In the genomic region with DNA sequence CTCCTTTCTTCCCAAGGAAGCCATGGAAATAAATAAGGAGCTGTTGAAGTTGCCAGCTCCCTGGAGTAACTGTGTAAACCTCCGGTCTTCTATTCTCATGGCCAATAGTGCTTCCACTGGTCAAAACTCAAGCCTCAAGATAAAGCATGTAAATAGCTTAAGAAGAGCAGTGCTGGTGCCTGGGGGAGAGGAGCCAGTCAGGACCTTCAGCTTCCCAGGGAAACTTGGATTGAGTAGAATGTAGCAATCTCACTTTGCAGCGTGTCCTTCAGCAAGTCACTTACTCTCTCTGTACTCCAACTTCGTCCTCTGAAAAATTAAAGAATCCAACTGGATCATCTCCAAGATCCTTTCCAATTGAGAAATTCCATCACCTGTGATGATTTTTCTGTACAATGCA, we compare ENCODE assay signal across 16 cellular contexts.
"Had no signal": no experiment of that assay in that cellular context is flagged by ENCODE, and none has a peak within 500 bp of the region (broad histone marks: within the 10 kb centered on the region; RNA-seq: fewer than 3 reads in every experiment).

No MANE protein-coding gene starts in this region.

- H3K27me3 ChIP-seq: esophagus muscularis mucosa, neutrophil had no signal

- H3K9me3 Mint-ChIP-seq: T-helper 2 cell treated with Interferon-gamma antibody and Interleukin-4, amounts not matched to agents 5 μg/mL and 100 μg/mL, for 36 hours; type B pancreatic cell had no signal

- H3K36me3 ChIP-seq: esophagus muscularis mucosa, neutrophil had no signal

- FAIRE-seq: bronchial epithelial cell, islet of Langerhans had no signal

- ATAC-seq: activated CD4-positive, CD25-positive, alpha-beta regulatory T cell treated with anti-CD3 and anti-CD28 coated beads, Interleukin-2, amount 50 U/mL, for 24 hours; foreskin keratinocyte had no signal

- H3K4me3 Mint-ChIP-seq: activated naive CD8-positive, alpha-beta T cell; mesothelial cell of epicardium; T-helper 2 cell treated with Interferon-gamma antibody and Interleukin-4, amounts not matched to agents 5 μg/mL and 100 μg/mL, for 36 hours; type B pancreatic cell had no signal

- H3K27ac Mint-ChIP-seq: activated naive CD8-positive, alpha-beta T cell; mesothelial cell of epicardium; T-helper 2 cell treated with Interferon-gamma antibody and Interleukin-4, amounts not matched to agents 5 μg/mL and 100 μg/mL, for 36 hours; type B pancreatic cell had no signal

- H3K27ac ChIP-seq: foreskin keratinocyte, neutrophil had no signal

- H3K4me3 ChIP-seq: esophagus muscularis mucosa had no signal

- DNase-seq: activated effector memory CD4-positive, alpha-beta T cell treated with Interleukin-2 at 50 U/mL for 16 hours; activated T-cell treated with anti-CD3 and anti-CD28 coated beads, Interleukin-2, amount 50 U/mL, for 1 hour; anterior cingulate cortex; foreskin keratinocyte; stimulated activated CD4-positive, alpha-beta T cell treated with anti-CD3 and anti-CD28 coated beads, Interleukin-12 subunit alpha, Interleukin-12 subunit beta, amount 100 ng/mL, for 4 hours; stimulated activated naive CD4-positive, alpha-beta T cell; SW 1271 had no signal

- H3K4me1 ChIP-seq: foreskin keratinocyte had no signal

- H3K9me3 ChIP-seq: esophagus muscularis mucosa, neutrophil had no signal
